Comparison of ENCODE assay signal across 27 cellular contexts in genomic region chr2:235698504-235698903, GRCh38.
"Had no signal": no experiment of that assay in that cellular context is flagged by ENCODE, and none has a peak within 500 bp of the region (broad histone marks: within the 10 kb centered on the region; RNA-seq: fewer than 3 reads in every experiment).

No MANE protein-coding gene starts in this region.

- H3K27ac ChIP-seq: left lung, pancreas, prostate gland, skin epidermis, testis, thyroid gland, transverse colon, upper lobe of left lung, vagina had no signal

- DNase-seq: mesendoderm; naive B cell; pancreas; retina; right cardiac atrium; stimulated activated CD4-positive, alpha-beta T cell treated with anti-CD3 and anti-CD28 coated beads, Interleukin-12 subunit alpha, Interleukin-12 subunit beta, amount 100 ng/mL, for 4 hours; stimulated activated CD4-positive, alpha-beta T cell treated with anti-CD3 and anti-CD28 coated beads, Interleukin-15, amount 100 ng/mL, for 24 hours; stimulated activated CD4-positive, alpha-beta T cell treated with anti-CD3 and anti-CD28 coated beads, Interleukin-4, amount 100 ng/mL, for 24 hours; stimulated activated naive CD4-positive, alpha-beta T cell treated with Interleukin-2 at 50 U/mL for 16 hours; stimulated activated naive CD8-positive, alpha-beta T cell treated with anti-CD3 and anti-CD28 coated beads, Interleukin-15, amount 100 ng/mL, for 72 hours; substantia nigra; testis; thyroid gland; transverse colon; upper lobe of left lung had no signal

- H3K4me1 Mint-ChIP-seq: naive B cell; stimulated activated memory B cell treated with anti-CD40 and anti-IgM and Interleukin-4, amounts not matched to agents 10 μg/mL and 1 μg/mL and 100 μg/mL, for 72 hours; stimulated activated naive CD8-positive, alpha-beta T cell treated with anti-CD3 and anti-CD28 coated beads, Interleukin-15, amount 100 ng/mL, for 72 hours had no signal

- H3K9me3 ChIP-seq: left lung, pancreas, prostate gland, testis, thyroid gland, transverse colon, upper lobe of left lung, vagina had no signal

- H3K36me3 Mint-ChIP-seq: mesothelial cell of epicardium; naive B cell; stimulated activated memory B cell treated with anti-CD40 and anti-IgM and Interleukin-4, amounts not matched to agents 10 μg/mL and 1 μg/mL and 100 μg/mL, for 72 hours had no signal

- H3K4me3 Mint-ChIP-seq: mesothelial cell of epicardium; naive B cell; nephron; neural crest cell; stimulated activated memory B cell treated with anti-CD40 and anti-IgM and Interleukin-4, amounts not matched to agents 10 μg/mL and 1 μg/mL and 100 μg/mL, for 72 hours; stimulated activated naive CD8-positive, alpha-beta T cell treated with anti-CD3 and anti-CD28 coated beads, Interleukin-15, amount 100 ng/mL, for 72 hours had no signal

- FAIRE-seq: islet of Langerhans, kidney, pancreas had no signal

- H3K36me3 ChIP-seq: left lung, pancreas, prostate gland, thyroid gland, transverse colon, upper lobe of left lung, vagina had no signal

- H3K27ac Mint-ChIP-seq: mesothelial cell of epicardium; nephron; stimulated activated memory B cell treated with anti-CD40 and anti-IgM and Interleukin-4, amounts not matched to agents 10 μg/mL and 1 μg/mL and 100 μg/mL, for 72 hours; stimulated activated naive CD8-positive, alpha-beta T cell treated with anti-CD3 and anti-CD28 coated beads, Interleukin-15, amount 100 ng/mL, for 72 hours had no signal

- H3K27me3 ChIP-seq: left lung, pancreas, testis, thyroid gland, transverse colon, upper lobe of left lung, vagina had no signal

- H3K4me1 ChIP-seq: left lung, pancreas, prostate gland, testis, thyroid gland had no signal

- H3K9me3 Mint-ChIP-seq: naive B cell; neural crest cell; stimulated activated memory B cell treated with anti-CD40 and anti-IgM and Interleukin-4, amounts not matched to agents 10 μg/mL and 1 μg/mL and 100 μg/mL, for 72 hours; stimulated activated naive CD8-positive, alpha-beta T cell treated with anti-CD3 and anti-CD28 coated beads, Interleukin-15, amount 100 ng/mL, for 72 hours had no signal

- H3K4me3 ChIP-seq: left lung, lung, pancreas, prostate gland, skin epidermis, testis, thyroid gland, transverse colon, upper lobe of left lung, vagina had no signal

- ATAC-seq: left lung; pancreas; right cardiac atrium; sciatic nerve; stimulated activated memory B cell treated with anti-CD40 and anti-IgM and Interleukin-4, amounts not matched to agents 10 μg/mL and 1 μg/mL and 100 μg/mL, for 72 hours; stimulated activated naive CD8-positive, alpha-beta T cell treated with anti-CD3 and anti-CD28 coated beads, Interleukin-15, amount 100 ng/mL, for 72 hours had no signal
